In the genomic region with DNA sequence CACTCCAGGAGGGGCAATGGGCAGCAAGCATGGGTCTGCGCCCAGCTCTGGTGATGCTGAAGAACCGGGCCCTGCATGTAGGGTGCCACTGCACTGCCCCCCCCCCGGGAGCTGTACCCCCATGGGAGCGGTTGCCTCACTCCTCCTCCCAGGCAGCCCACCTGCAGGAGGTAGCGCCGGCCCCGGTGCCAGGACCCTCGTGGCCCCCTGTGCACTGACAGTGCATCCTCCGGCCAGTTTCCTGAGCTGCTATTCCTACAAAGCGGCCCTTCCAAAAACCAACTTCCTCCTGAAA, we compare ENCODE assay signal across 25 cellular contexts.
"Had no signal": no experiment of that assay in that cellular context is flagged by ENCODE, and none has a peak within 500 bp of the region (broad histone marks: within the 10 kb centered on the region; RNA-seq: fewer than 3 reads in every experiment).

No MANE protein-coding gene starts in this region.

- H3K4me3 ChIP-seq: dorsolateral prefrontal cortex, mucosa of descending colon, prostate gland, right atrium auricular region, skin epidermis, testis, tibial artery had no signal

- ATAC-seq: left colon; left ventricle myocardium superior; mucosa of descending colon; natural killer cell treated with Interleukin-12 subunit alpha and Interleukin-12 subunit beta and Interleukin-15 and Interleukin-18, amount 100 ng/mL, for 72 hours; stimulated activated effector memory CD8-positive, alpha-beta T cell treated with anti-CD3 and anti-CD28 coated beads, Interleukin-12 subunit alpha, Interleukin-12 subunit beta, amount 100 ng/mL, for 72 hours had no signal

- H3K36me3 Mint-ChIP-seq: immature natural killer cell; natural killer cell treated with Interleukin-12 subunit alpha and Interleukin-12 subunit beta and Interleukin-15 and Interleukin-18, amount 100 ng/mL, for 72 hours had no signal

- H3K4me3 Mint-ChIP-seq: mesothelial cell of epicardium; naive B cell; stimulated activated effector memory CD8-positive, alpha-beta T cell treated with anti-CD3 and anti-CD28 coated beads, Interleukin-12 subunit alpha, Interleukin-12 subunit beta, amount 100 ng/mL, for 72 hours; type B pancreatic cell had no signal

- DNase-seq: effector CD4-positive, alpha-beta T cell; hypothalamus; immature natural killer cell; islet precursor cell; kidney glomerular epithelial cell; left colon; left ventricle myocardium superior; mesenchymal stem cell; mucosa of descending colon; naive B cell; nucleus accumbens; stimulated activated CD4-positive, alpha-beta T cell treated with anti-CD3 and anti-CD28 coated beads, Interleukin-15, amount 100 ng/mL, for 24 hours; stimulated activated CD4-positive, alpha-beta T cell treated with anti-CD3 and anti-CD28 coated beads, Interleukin-4, amount 100 ng/mL, for 1 hour; stimulated activated naive CD4-positive, alpha-beta T cell treated with Interleukin-2 at 50 U/mL for 16 hours; substantia nigra had no signal

- H3K9me3 Mint-ChIP-seq: immature natural killer cell; natural killer cell treated with Interleukin-12 subunit alpha and Interleukin-12 subunit beta and Interleukin-15 and Interleukin-18, amount 100 ng/mL, for 72 hours; stimulated activated effector memory CD8-positive, alpha-beta T cell treated with anti-CD3 and anti-CD28 coated beads, Interleukin-12 subunit alpha, Interleukin-12 subunit beta, amount 100 ng/mL, for 72 hours had no signal

- H3K27ac Mint-ChIP-seq: mesothelial cell of epicardium; natural killer cell treated with Interleukin-12 subunit alpha and Interleukin-12 subunit beta and Interleukin-15 and Interleukin-18, amount 100 ng/mL, for 72 hours; stimulated activated effector memory CD8-positive, alpha-beta T cell treated with anti-CD3 and anti-CD28 coated beads, Interleukin-12 subunit alpha, Interleukin-12 subunit beta, amount 100 ng/mL, for 72 hours; type B pancreatic cell had no signal

- H3K27me3 Mint-ChIP-seq: naive B cell; natural killer cell treated with Interleukin-12 subunit alpha and Interleukin-12 subunit beta and Interleukin-15 and Interleukin-18, amount 100 ng/mL, for 72 hours; type B pancreatic cell had no signal
